ENCODE assay signal across 8 cellular contexts in genomic region chr1:222928212-222928611, GRCh38.
DNase-seq lines count a peak whose midpoint lies in the region; ATAC-seq and TF ChIP-seq lines count a peak whose summit lies in the region.

No MANE protein-coding gene starts in this region.

- no TSS peak for BruUV-seq in PC-9 (replicated peaks; lab: Mats Ljungman, UMichigan)

- H3K4me1 ChIP-seq in thoracic aorta (ENCODE audit: control insufficient read depth in 1 of 2, low read depth in 2 of 2): peaks cover 0 to 14% of the 10 kb centered on the region in 2 donors
- no peaks in the 10 kb centered on the region for H3K4me1 ChIP-seq in PC-9 (replicated peaks; ENCODE audit: insufficient read depth)

- H3K79me2 ChIP-seq in PC-9 (ENCODE audit: low read depth): no peaks in the 10 kb centered on the region

- H3K27ac ChIP-seq in thoracic aorta (no peak overlapping the region), PC-9 (no peak overlapping the region)

- no peaks in the 10 kb centered on the region for H3F3A ChIP-seq in PC-9 (ENCODE audit: insufficient read depth, low read depth)

- H3K27me3 ChIP-seq in thoracic aorta (replicated peaks; ENCODE audit: insufficient read depth) (no peaks in the 10 kb centered on the region), PC-9 (ENCODE audit: insufficient read depth, low read depth) (no peaks in the 10 kb centered on the region)

- ATAC-seq in thoracic aorta (ENCODE audit: insufficient number of reproducible peaks, low FRiP score, low read depth) (no peak), GM18858 (IDR thresholded peaks at IDR 0.05; ENCODE audit: unreplicated experiment) (no peak), GM19035 (IDR thresholded peaks at IDR 0.05; ENCODE audit: unreplicated experiment) (no peak)

- H3K4me3 ChIP-seq in thoracic aorta (peak overlapping the region; percentile 10), PC-9 (no peak overlapping the region)

- POLR2A ChIA-PET in PC-9 (lab: Charles Lee; ENCODE audit: unreplicated experiment): interaction anchor here (0.8 kb wide), 1 partner anchor 18 kb away, joined by 4 read pairs; no protein-coding TSS in a partner anchor

- intact Hi-C loops in PC-9 (cut with micrococcal nuclease; ENCODE audit: unreplicated experiment): no loop called here

- no peak for TF ChIP-seq CTCF in thoracic aorta (IDR thresholded peaks at IDR 0.05)
- no peak for TF ChIP-seq CTCF in PC-9 (conservative IDR thresholded peaks at IDR 0.05)

- DNase-seq in NCI-H2081 (lab: John Stamatoyannopoulos, UW): peak; percentile 71 to 94
- peak; percentile 63 for DNase-seq in dermis blood vessel endothelial cell
- peak; percentile 61 for DNase-seq in kidney tubule cell (ENCODE audit: low spot score)
- no peak for DNase-seq in thoracic aorta (ENCODE audit: low spot score)
- no peak for DNase-seq in PC-9
- no peak for DNase-seq in NAMALWA (ENCODE audit: low spot score)

- no peak overlapping the region for H3K4me2 ChIP-seq in PC-9

- no peaks in the 10 kb centered on the region for H4K20me1 ChIP-seq in PC-9 (ENCODE audit: insufficient read depth)

- H3K9me2 ChIP-seq in PC-9 (ENCODE audit: insufficient read depth): 0 out of 2 replicates have a peak, but pooled peaks cover 4% of the 10 kb centered on the region

- no peaks in the 10 kb centered on the region for H3K9me3 ChIP-seq in thoracic aorta
- H3K9me3 ChIP-seq in PC-9 (ENCODE audit: insufficient read depth, low read depth): no peaks in the 10 kb centered on the region

- H2AFZ ChIP-seq in PC-9: no peak overlapping the region

- CTCF ChIA-PET in PC-9 (lab: Charles Lee): no interaction called here

- H3K36me3 ChIP-seq in thoracic aorta (no peaks in the 10 kb centered on the region), PC-9 (ENCODE audit: low read depth) (no peaks in the 10 kb centered on the region)

Comparison
In these comparisons a context has a peak if more than half of its experiments do, and no peak if none do; other contexts are left out.
1. DNase-seq: peak in NCI-H2081 (2 of 2), dermis blood vessel endothelial cell (single experiment) and kidney tubule cell (single experiment); none in thoracic aorta (single experiment), PC-9 (0 of 2) and NAMALWA (single experiment).